ENCODE assay signal across 28 cellular contexts in genomic region chr3:15041950-15042349, GRCh38. TPM values are rescaled to one million over a fixed set of nuclear protein-coding genes. Genes with fewer than 3 reads are reported as not detected.
DNase-seq lines count a peak whose midpoint lies in the region; ATAC-seq, FAIRE-seq and TF ChIP-seq lines count a peak whose summit lies in the region.
"Had no signal": no experiment of that assay in that cellular context is flagged by ENCODE, and none has a peak within 500 bp of the region (broad histone marks: within the 10 kb centered on the region; RNA-seq: fewer than 3 reads in every experiment).

No MANE protein-coding gene starts in this region.

- no peaks in the 10 kb centered on the region for H4K20me1 ChIP-seq in endothelial cell of umbilical vein (replicated peaks; ENCODE audit: control insufficient read depth, extremely low read depth, insufficient read depth, low read length)

- H3K9me3 Mint-ChIP-seq in activated naive CD4-positive, alpha-beta T cell treated with anti-CD3 and anti-CD28 coated beads, Interleukin-2, amount 50 U/mL, for 24 hours, result no peaks in the 10 kb centered on the region
- no peaks in the 10 kb centered on the region for H3K9me3 Mint-ChIP-seq in activated naive CD4-positive, alpha-beta T cell treated with anti-CD3 and anti-CD28 coated beads for 36 hours
- H3K9me3 Mint-ChIP-seq in stimulated activated naive B cell treated with anti-CD40 and anti-IgM and Interleukin-4, amounts not matched to agents 10 μg/mL and 1 μg/mL and 100 μg/mL, for 72 hours, result no peaks in the 10 kb centered on the region
- H3K9me3 Mint-ChIP-seq: dendritic cell treated with granulocyte-macrophage colony-stimulating factor and Interleukin-4, amounts not matched to agents 40 ng/mL and 50 ng/mL, for 4 days had no signal

- H3K4me1 Mint-ChIP-seq in activated naive CD4-positive, alpha-beta T cell treated with anti-CD3 and anti-CD28 coated beads, Interleukin-2, amount 50 U/mL, for 24 hours, result peaks cover 29% of the 10 kb centered on the region
- H3K4me1 Mint-ChIP-seq in activated naive CD4-positive, alpha-beta T cell treated with anti-CD3 and anti-CD28 coated beads for 36 hours (ENCODE audit: low read depth), result peaks cover 29% of the 10 kb centered on the region
- H3K4me1 Mint-ChIP-seq in T-helper 17 cell, result peaks cover 24% of the 10 kb centered on the region
- H3K4me1 Mint-ChIP-seq in stimulated activated naive B cell treated with anti-CD40 and anti-IgM and Interleukin-4, amounts not matched to agents 10 μg/mL and 1 μg/mL and 100 μg/mL, for 72 hours, result peaks cover 6 to 10% of the 10 kb centered on the region in 2 donors

- no peak for ATAC-seq in T-helper 17 cell
- no peak for ATAC-seq in stimulated activated naive B cell treated with anti-CD40 and anti-IgM and Interleukin-4, amounts not matched to agents 10 μg/mL and 1 μg/mL and 100 μg/mL, for 72 hours (replicated peaks)
- ATAC-seq in HG02870 (IDR thresholded peaks at IDR 0.05; ENCODE audit: unreplicated experiment), result no peak

- no peak overlapping the region for H3K4me2 ChIP-seq in endothelial cell of umbilical vein (ENCODE audit: insufficient read depth, low read length)
- H3K4me2 ChIP-seq: BLaER1 treated with 17β-estradiol and CSF1 and Interleukin-3, amounts not matched to agents 10 nM and 100 nM had no signal

- H3K4me3 ChIP-seq in endothelial cell of umbilical vein (replicated peaks in 1 of 3; ENCODE audit: insufficient read depth in 1 of 3, low read depth in 1 of 3, low read length in 3 of 3), result no peak overlapping the region
- H3K4me3 ChIP-seq: BLaER1 treated with 17β-estradiol and CSF1 and Interleukin-3, amounts not matched to agents 10 nM and 100 nM; cardiac muscle cell; skin epidermis; vagina had no signal

- peaks cover 10% of the 10 kb centered on the region for H3K36me3 Mint-ChIP-seq in activated naive CD4-positive, alpha-beta T cell treated with anti-CD3 and anti-CD28 coated beads, Interleukin-2, amount 50 U/mL, for 24 hours
- H3K36me3 Mint-ChIP-seq in activated naive CD4-positive, alpha-beta T cell treated with anti-CD3 and anti-CD28 coated beads for 36 hours (ENCODE audit: low read depth), result peaks cover 43% of the 10 kb centered on the region
- peaks cover 4% of the 10 kb centered on the region for H3K36me3 Mint-ChIP-seq in T-helper 17 cell (ENCODE audit: low read depth)
- peaks cover 38 to 55% of the 10 kb centered on the region in 2 donors for H3K36me3 Mint-ChIP-seq in stimulated activated naive B cell treated with anti-CD40 and anti-IgM and Interleukin-4, amounts not matched to agents 10 μg/mL and 1 μg/mL and 100 μg/mL, for 72 hours

- H3K27me3 ChIP-seq in endothelial cell of umbilical vein (ENCODE audit: control insufficient read depth in 2 of 2, insufficient read depth in 2 of 2, low read length in 2 of 2), result no peaks in the 10 kb centered on the region
- H3K27me3 ChIP-seq: BLaER1 treated with 17β-estradiol and CSF1 and Interleukin-3, amounts not matched to agents 10 nM and 100 nM; cardiac muscle cell; vagina had no signal

- no TSS peak for BruUV-seq in endothelial cell of umbilical vein (replicated peaks; lab: Mats Ljungman, UMichigan)

- H3K4me1 ChIP-seq in endothelial cell of umbilical vein (ENCODE audit: control insufficient read depth, extremely low read depth, insufficient read depth, low read length), result peaks cover 36% of the 10 kb centered on the region

- FAIRE-seq in endothelial cell of umbilical vein (lab: Jason Lieb, UNC), result no peak
- FAIRE-seq: D721Med, GM12892, kidney, RCC 7860 had no signal

- no peaks in the 10 kb centered on the region for H3K9me3 ChIP-seq in T-helper 17 cell (ENCODE audit: control insufficient read depth, low read length, poor library complexity, severe bottlenecking)
- no peaks in the 10 kb centered on the region for H3K9me3 ChIP-seq in endothelial cell of umbilical vein (replicated peaks; ENCODE audit: control insufficient read depth, insufficient read depth, low read length)
- H3K9me3 ChIP-seq: BLaER1 treated with 17β-estradiol and CSF1 and Interleukin-3, amounts not matched to agents 10 nM and 100 nM; vagina had no signal

- H3K9me1 ChIP-seq in endothelial cell of umbilical vein (replicated peaks; ENCODE audit: control insufficient read depth, extremely low read depth, insufficient read depth, low read length), result no peaks in the 10 kb centered on the region

- dilution Hi-C loops in endothelial cell of umbilical vein (cut with MboI; ENCODE audit: extremely low pct_ligation_motif_present, low sequenced_read_pairs), result no loop called here

- no peak for TF ChIP-seq CTCF in endothelial cell of umbilical vein (IDR thresholded peaks at IDR 0.05; ENCODE audit: extremely low read depth in 1 of 2, insufficient read depth in 1 of 2, low read depth in 1 of 2, low read length in 2 of 2)

- H3K4me3 Mint-ChIP-seq in activated naive CD4-positive, alpha-beta T cell treated with anti-CD3 and anti-CD28 coated beads, Interleukin-2, amount 50 U/mL, for 24 hours, result no peak overlapping the region
- H3K4me3 Mint-ChIP-seq in activated naive CD4-positive, alpha-beta T cell treated with anti-CD3 and anti-CD28 coated beads for 36 hours, result no peak overlapping the region
- no peak overlapping the region for H3K4me3 Mint-ChIP-seq in T-helper 17 cell
- no peak overlapping the region for H3K4me3 Mint-ChIP-seq in stimulated activated naive B cell treated with anti-CD40 and anti-IgM and Interleukin-4, amounts not matched to agents 10 μg/mL and 1 μg/mL and 100 μg/mL, for 72 hours
- H3K4me3 Mint-ChIP-seq: dendritic cell treated with granulocyte-macrophage colony-stimulating factor and Interleukin-4, amounts not matched to agents 40 ng/mL and 50 ng/mL, for 4 days had no signal

- H3K36me3 ChIP-seq in endothelial cell of umbilical vein (ENCODE audit: control insufficient read depth in 2 of 2, extremely low read depth in 1 of 2, insufficient read depth in 2 of 2, low read length in 2 of 2), result peaks cover 20% of the 10 kb centered on the region in 2 experiments

- no peak for DNase-seq in activated naive CD4-positive, alpha-beta T cell treated with anti-CD3 and anti-CD28 coated beads for 36 hours
- no peak for DNase-seq in T-helper 17 cell
- no peak for DNase-seq in endothelial cell of umbilical vein (ENCODE audit: low read depth, low spot score)
- DNase-seq in stimulated activated naive B cell treated with anti-CD40 and anti-IgM and Interleukin-4, amounts not matched to agents 10 μg/mL and 1 μg/mL and 100 μg/mL, for 72 hours, result no peak
- DNase-seq in germinal center (ENCODE audit: low spot score), result no peak
- DNase-seq in activated CD8-positive, alpha-beta memory T cell treated with anti-CD3 and anti-CD28 coated beads, Interleukin-2, amount 50 U/mL, for 4 hours, result no peak
- DNase-seq: ACHN; activated CD4-positive, alpha-beta T cell treated with anti-CD3 and anti-CD28 coated beads, Interleukin-2, amount 50 U/mL, for 4 hours; activated naive CD4-positive, alpha-beta T cell; aorta; IMR-90; kidney; mesenchymal stem cell; NCI-H1092; NCI-H187 treated with DMSO at 0.1 percent for 48 hours; NCI-H2227 treated with DMSO at 0.1 percent for 48 hours; nucleus accumbens; stimulated activated CD4-positive, alpha-beta T cell treated with anti-CD3 and anti-CD28 coated beads, Interleukin-1b, Interleukin-23, amount 100 ng/mL, for 48 hours had no signal

- H2AFZ ChIP-seq in endothelial cell of umbilical vein (ENCODE audit: low read depth, low read length), result no peak overlapping the region

- H3K27me3 Mint-ChIP-seq in activated naive CD4-positive, alpha-beta T cell treated with anti-CD3 and anti-CD28 coated beads, Interleukin-2, amount 50 U/mL, for 24 hours, result no peaks in the 10 kb centered on the region
- H3K27me3 Mint-ChIP-seq in activated naive CD4-positive, alpha-beta T cell treated with anti-CD3 and anti-CD28 coated beads for 36 hours (ENCODE audit: low read depth), result no peaks in the 10 kb centered on the region
- H3K27me3 Mint-ChIP-seq in T-helper 17 cell, result no peaks in the 10 kb centered on the region
- no peaks in the 10 kb centered on the region for H3K27me3 Mint-ChIP-seq in stimulated activated naive B cell treated with anti-CD40 and anti-IgM and Interleukin-4, amounts not matched to agents 10 μg/mL and 1 μg/mL and 100 μg/mL, for 72 hours
- H3K27me3 Mint-ChIP-seq: dendritic cell treated with granulocyte-macrophage colony-stimulating factor and Interleukin-4, amounts not matched to agents 40 ng/mL and 50 ng/mL, for 4 days had no signal

- H3K27ac Mint-ChIP-seq in activated naive CD4-positive, alpha-beta T cell treated with anti-CD3 and anti-CD28 coated beads, Interleukin-2, amount 50 U/mL, for 24 hours, result peak overlapping the region; percentile 36
- H3K27ac Mint-ChIP-seq in activated naive CD4-positive, alpha-beta T cell treated with anti-CD3 and anti-CD28 coated beads for 36 hours, result no peak overlapping the region
- peak overlapping the region; percentile 81 for H3K27ac Mint-ChIP-seq in T-helper 17 cell
- H3K27ac Mint-ChIP-seq in stimulated activated naive B cell treated with anti-CD40 and anti-IgM and Interleukin-4, amounts not matched to agents 10 μg/mL and 1 μg/mL and 100 μg/mL, for 72 hours, result peak overlapping the region; percentile 37
- H3K27ac Mint-ChIP-seq: dendritic cell treated with granulocyte-macrophage colony-stimulating factor and Interleukin-4, amounts not matched to agents 40 ng/mL and 50 ng/mL, for 4 days had no signal

- peak overlapping the region; percentile 31 for H3K27ac ChIP-seq in endothelial cell of umbilical vein (ENCODE audit: insufficient read depth, low read depth, low read length)
- H3K27ac ChIP-seq: BLaER1 treated with 17β-estradiol and CSF1 and Interleukin-3, amounts not matched to agents 10 nM and 100 nM; skin epidermis; vagina had no signal

- no peak overlapping the region for H3K9ac ChIP-seq in endothelial cell of umbilical vein (replicated peaks; ENCODE audit: extremely low read depth, insufficient read depth, low read length)
- H3K9ac ChIP-seq: BLaER1 treated with 17β-estradiol and CSF1 and Interleukin-3, amounts not matched to agents 10 nM and 100 nM had no signal

- CTCF ChIA-PET in activated naive CD4-positive, alpha-beta T cell treated with anti-CD3 and anti-CD28 coated beads for 36 hours (lab: Charles Lee), result no interaction called here
- CTCF ChIA-PET in endothelial cell of umbilical vein (lab: Charles Lee), result interaction anchor here (1.6 kb wide), 1 partner anchor 10 kb away, joined by 6 read pairs; no protein-coding TSS in a partner anchor

- intact Hi-C loops in activated naive CD4-positive, alpha-beta T cell treated with anti-CD3 and anti-CD28 coated beads for 36 hours (cut with micrococcal nuclease), result no loop called here
- intact Hi-C loops in endothelial cell of umbilical vein (cut with micrococcal nuclease), result loop anchor here (10.0 kb wide), 1 partner anchor 237 kb away; no protein-coding TSS in a partner anchor

- H3K79me2 ChIP-seq in endothelial cell of umbilical vein (ENCODE audit: control insufficient read depth, insufficient read depth, low read length), result peaks cover 10% of the 10 kb centered on the region

- POLR2A ChIA-PET in endothelial cell of umbilical vein (lab: Charles Lee), result no interaction called here

- TF ChIP-seq POLR2A in endothelial cell of umbilical vein (IDR thresholded peaks at IDR 0.05; ENCODE audit: low read depth, low read length), result no peak

RNA-seq across cellular contexts. Expression of gene MRPS25, which starts 23.2 kb away (rescaled TPM):
- total RNA-seq in activated naive CD4-positive, alpha-beta T cell treated with anti-CD3 and anti-CD28 coated beads for 36 hours, result 10 to 100 TPM; 55.0 to 57.5 TPM
- total RNA-seq in T-helper 17 cell (10 to 100 TPM; 47.4 to 50.5 TPM), endothelial cell of umbilical vein (58.1 and 68.7 TPM in 2 replicates)
- polyA plus RNA-seq in endothelial cell of umbilical vein, result 32.5 and 32.7 TPM in 2 replicates
- 24.3 TPM in 2 replicates for polyA plus RNA-seq in endothelial cell of umbilical vein (2011; cell fraction: cytosol; rRNA removed)
- 137 and 150 TPM in 2 replicates for polyA plus RNA-seq in endothelial cell of umbilical vein (2011; cell fraction: nucleus; rRNA removed)
- polyA plus RNA-seq in endothelial cell of umbilical vein (2012), result 46.5 and 49.4 TPM in 2 replicates
- polyA minus RNA-seq in endothelial cell of umbilical vein, result 24.3 and 33.0 TPM in 2 replicates
- 50.2 TPM for polyA minus RNA-seq in endothelial cell of umbilical vein (2011; cell fraction: cytosol; rRNA and poly(A)+ RNA removed)
- 20.3 and 30.5 TPM in 2 replicates for polyA minus RNA-seq in endothelial cell of umbilical vein (2011; cell fraction: nucleus; rRNA and poly(A)+ RNA removed)

RNA-seq across cellular contexts. Expression of gene RBSN, which starts 57.0 kb away (rescaled TPM):
- 10 to 100 TPM; 15.3 to 15.8 TPM for total RNA-seq in activated naive CD4-positive, alpha-beta T cell treated with anti-CD3 and anti-CD28 coated beads for 36 hours
- 10 to 100 TPM; 37.2 to 38.7 TPM for total RNA-seq in T-helper 17 cell
- total RNA-seq in endothelial cell of umbilical vein, result 23.1 and 23.6 TPM in 2 replicates
- polyA plus RNA-seq in endothelial cell of umbilical vein, result 5.8 and 6.7 TPM in 2 replicates
- 6.7 and 7.1 TPM in 2 replicates for polyA plus RNA-seq in endothelial cell of umbilical vein (2011; cell fraction: cytosol; rRNA removed)
- polyA plus RNA-seq in endothelial cell of umbilical vein (2011; cell fraction: nucleus; rRNA removed), result 14.9 and 15.9 TPM in 2 replicates
- 7.4 and 10.5 TPM in 2 replicates for polyA plus RNA-seq in endothelial cell of umbilical vein (2012)
- polyA minus RNA-seq in endothelial cell of umbilical vein, result 18.1 and 20.0 TPM in 2 replicates
- 19.2 TPM for polyA minus RNA-seq in endothelial cell of umbilical vein (2011; cell fraction: cytosol; rRNA and poly(A)+ RNA removed)
- 11.8 and 13.9 TPM in 2 replicates for polyA minus RNA-seq in endothelial cell of umbilical vein (2011; cell fraction: nucleus; rRNA and poly(A)+ RNA removed)
